Comparison of ENCODE assay signal across 25 cellular contexts in the genomic region with DNA sequence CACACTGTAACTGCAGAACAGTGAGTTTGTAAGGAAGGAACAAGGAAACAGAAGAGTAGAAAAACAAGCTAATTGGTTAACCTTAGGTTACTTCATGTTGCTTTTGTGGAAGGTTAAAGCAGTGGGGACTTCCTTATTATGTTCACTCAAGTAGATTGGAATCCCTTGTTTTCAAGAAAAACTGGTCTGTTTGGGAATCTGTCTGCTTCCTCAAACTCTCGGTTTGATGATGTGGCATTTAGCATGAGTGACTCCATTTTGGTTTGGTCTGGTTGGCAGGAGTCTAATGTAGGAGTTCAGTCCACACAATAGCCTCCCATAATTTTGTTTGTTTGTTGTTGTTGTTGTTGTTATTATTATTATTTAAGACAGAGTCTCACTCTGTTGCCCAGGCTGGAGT.
"Had no signal": no experiment of that assay in that cellular context is flagged by ENCODE, and none has a peak within 500 bp of the region (broad histone marks: within the 10 kb centered on the region; RNA-seq: fewer than 3 reads in every experiment).

No MANE protein-coding gene starts in this region.

- H3K36me3 ChIP-seq: cardiac muscle cell, lower lobe of right lung, right lobe of liver, thyroid gland had no signal

- H3K27ac Mint-ChIP-seq: activated CD8-positive, alpha-beta T cell treated with anti-CD3 and anti-CD28 coated beads, Interleukin-2, amount 10 ng/mL, durations not matched to agents 7 days and 5 days; activated naive CD8-positive, alpha-beta T cell treated with anti-CD3 and anti-CD28 coated beads, Interleukin-2, amount 50 U/mL, for 24 hours; activated T-helper 1 cell treated with anti-CD3 and anti-CD28 coated beads, Interleukin-12 subunit alpha, Interleukin-12 subunit beta, Interleukin-2, Interleukin-4 antibody, amounts not matched to agents 30 ng/mL and 10 ng/mL and 1 ng/mL, durations not matched to agents 14 hours and 24 hours and 36 hours; naive B cell; stimulated activated naive CD8-positive, alpha-beta T cell treated with anti-CD3 and anti-CD28 coated beads, Interleukin-15, Interleukin-2, amounts not matched to agents 100 ng/mL and 50 ng/mL, for 24 hours had no signal

- H2AFZ ChIP-seq: parathyroid adenoma had no signal

- H3K9me3 Mint-ChIP-seq: activated naive CD8-positive, alpha-beta T cell treated with anti-CD3 and anti-CD28 coated beads, Interleukin-2, amount 50 U/mL, for 24 hours; activated T-helper 1 cell treated with anti-CD3 and anti-CD28 coated beads, Interleukin-12 subunit alpha, Interleukin-12 subunit beta, Interleukin-2, Interleukin-4 antibody, amounts not matched to agents 30 ng/mL and 10 ng/mL and 1 ng/mL, durations not matched to agents 14 hours and 24 hours and 36 hours; naive B cell; stimulated activated naive CD8-positive, alpha-beta T cell treated with anti-CD3 and anti-CD28 coated beads, Interleukin-15, Interleukin-2, amounts not matched to agents 100 ng/mL and 50 ng/mL, for 24 hours had no signal

- H3K27ac ChIP-seq: body of pancreas, cardiac muscle cell, foreskin keratinocyte, lower lobe of right lung, parathyroid adenoma, right lobe of liver, skin epidermis, thyroid gland had no signal

- H3K27me3 ChIP-seq: body of pancreas, foreskin keratinocyte, right lobe of liver, thyroid gland had no signal

- H3K27me3 Mint-ChIP-seq: naive B cell; stimulated activated naive CD8-positive, alpha-beta T cell treated with anti-CD3 and anti-CD28 coated beads, Interleukin-15, Interleukin-2, amounts not matched to agents 100 ng/mL and 50 ng/mL, for 24 hours had no signal

- ATAC-seq: activated CD8-positive, alpha-beta T cell treated with anti-CD3 and anti-CD28 coated beads, Interleukin-2, amount 10 ng/mL, durations not matched to agents 7 days and 5 days; activated naive CD8-positive, alpha-beta T cell treated with anti-CD3 and anti-CD28 coated beads, Interleukin-2, amount 50 U/mL, for 24 hours; body of pancreas; foreskin keratinocyte; left lobe of liver; lower lobe of right lung; right lobe of liver had no signal

- H3K36me3 Mint-ChIP-seq: naive B cell had no signal

- H3K4me1 ChIP-seq: parathyroid adenoma had no signal

- DNase-seq: activated CD4-positive, alpha-beta T cell treated with anti-CD3 and anti-CD28 coated beads for 1 hour; activated CD4-positive, alpha-beta T cell treated with anti-CD3 and anti-CD28 coated beads, Interleukin-2, amount 50 U/mL, for 1 hour; activated CD8-positive, alpha-beta T cell treated with anti-CD3 and anti-CD28 coated beads, Interleukin-2, amount 10 ng/mL, durations not matched to agents 7 days and 5 days; activated gamma-delta T cell; activated naive CD4-positive, alpha-beta T cell treated with anti-CD3 and anti-CD28 coated beads, Interleukin-2, amount 50 U/mL, for 16 hours; activated naive CD8-positive, alpha-beta T cell treated with anti-CD3 and anti-CD28 coated beads, Interleukin-2, amount 50 U/mL, for 24 hours; anterior cingulate cortex; body of pancreas; cortex of kidney; erythroblast; foreskin keratinocyte; kidney; naive B cell; nucleus accumbens; right lobe of liver; stimulated activated CD4-positive, alpha-beta T cell treated with anti-CD3 and anti-CD28 coated beads, Interleukin-1b, Interleukin-23, amount 100 ng/mL, for 48 hours; substantia nigra; thyroid gland had no signal

- H3K4me3 Mint-ChIP-seq: activated CD8-positive, alpha-beta T cell treated with anti-CD3 and anti-CD28 coated beads, Interleukin-2, amount 10 ng/mL, durations not matched to agents 7 days and 5 days; activated naive CD8-positive, alpha-beta T cell treated with anti-CD3 and anti-CD28 coated beads, Interleukin-2, amount 50 U/mL, for 24 hours; activated T-helper 1 cell treated with anti-CD3 and anti-CD28 coated beads, Interleukin-12 subunit alpha, Interleukin-12 subunit beta, Interleukin-2, Interleukin-4 antibody, amounts not matched to agents 30 ng/mL and 10 ng/mL and 1 ng/mL, durations not matched to agents 14 hours and 24 hours and 36 hours; stimulated activated naive CD8-positive, alpha-beta T cell treated with anti-CD3 and anti-CD28 coated beads, Interleukin-15, Interleukin-2, amounts not matched to agents 100 ng/mL and 50 ng/mL, for 24 hours had no signal

- H3K9ac ChIP-seq: parathyroid adenoma had no signal

- H3K9me3 ChIP-seq: body of pancreas, lower lobe of right lung, right lobe of liver, thyroid gland had no signal

- H3K4me3 ChIP-seq: body of pancreas, cardiac muscle cell, lower lobe of right lung, right lobe of liver, skin epidermis, thyroid gland had no signal
